ENCODE assay signal across 1 cellular context in genomic region chr9:121783126-121783522, GRCh38.
TF ChIP-seq lines count a peak whose summit lies in the region.

No MANE protein-coding gene starts in this region.

TF ChIP-seq in H1, 55 proteins besides CTCF, POLR2A, EP300 and RAD21:
- TF ChIP-seq, protein P1, sequence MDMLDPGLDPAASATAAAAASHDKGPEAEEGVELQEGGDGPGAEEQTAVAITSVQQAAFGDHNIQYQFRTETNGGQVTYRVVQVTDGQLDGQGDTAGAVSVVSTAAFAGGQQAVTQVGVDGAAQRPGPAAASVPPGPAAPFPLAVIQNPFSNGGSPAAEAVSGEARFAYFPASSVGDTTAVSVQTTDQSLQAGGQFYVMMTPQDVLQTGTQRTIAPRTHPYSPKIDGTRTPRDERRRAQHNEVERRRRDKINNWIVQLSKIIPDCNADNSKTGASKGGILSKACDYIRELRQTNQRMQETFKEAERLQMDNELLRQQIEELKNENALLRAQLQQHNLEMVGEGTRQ (IDR thresholded peaks at IDR 0.05; ENCODE audit: low read length) = no peak
- TF ChIP-seq SP1 (IDR thresholded peaks at IDR 0.05; ENCODE audit: low read depth, low read length) (no peak), JUND (IDR thresholded peaks at IDR 0.05; ENCODE audit: low read length) (no peak), TAF1 (IDR thresholded peaks at IDR 0.05; ENCODE audit: low read depth, low read length) (no peak), POU5F1 (IDR thresholded peaks at IDR 0.05; ENCODE audit: low read depth, low read length) (no peak), FOSL1 (IDR thresholded peaks at IDR 0.05; ENCODE audit: insufficient read depth, low read depth, low read length) (no peak), CEBPB (IDR thresholded peaks at IDR 0.05; ENCODE audit: low read depth, low read length) (no peak), RFX5 (IDR thresholded peaks at IDR 0.05; ENCODE audit: borderline replicate concordance, low read depth, low read length) (no peak), HDAC2 (IDR thresholded peaks at IDR 0.05; ENCODE audit: borderline replicate concordance in 1 of 2, low read depth in 2 of 2, low read length in 2 of 2) (no peak), GTF2F1 (IDR thresholded peaks at IDR 0.05; ENCODE audit: borderline replicate concordance, low read depth, low read length) (no peak), EGR1 (IDR thresholded peaks at IDR 0.05; ENCODE audit: borderline replicate concordance, low read depth, low read length) (no peak)
